Comparison of ENCODE assay signal across 1 cellular context in genomic region chr1:2558030-2558400, GRCh38.
TF ChIP-seq lines count a peak whose summit lies in the region.

No MANE protein-coding gene starts in this region.

TF ChIP-seq in HepG2, 621 proteins besides CTCF, POLR2A, EP300 and RAD21:
- TF ChIP-seq PHF20 (CRISPR knock-in tag; IDR thresholded peaks at IDR 0.05): no peak
- no peak for TF ChIP-seq NFIB (CRISPR knock-in tag; IDR thresholded peaks at IDR 0.05; ENCODE audit: borderline replicate concordance)
- no peak for TF ChIP-seq ZBTB4 (CRISPR knock-in tag; IDR thresholded peaks at IDR 0.05; ENCODE audit: borderline replicate concordance)
- TF ChIP-seq DRAP1 (CRISPR knock-in tag; IDR thresholded peaks at IDR 0.05): no peak
- TF ChIP-seq ZNF549 (CRISPR knock-in tag; IDR thresholded peaks at IDR 0.05): no peak
- TF ChIP-seq CENPT (CRISPR knock-in tag; IDR thresholded peaks at IDR 0.05; ENCODE audit: low read depth): no peak
- no peak for TF ChIP-seq ZGPAT (CRISPR knock-in tag; IDR thresholded peaks at IDR 0.05)
- TF ChIP-seq ZNF598 (CRISPR knock-in tag; IDR thresholded peaks at IDR 0.05; ENCODE audit: borderline replicate concordance): no peak
- TF ChIP-seq ZNF30 (CRISPR knock-in tag; IDR thresholded peaks at IDR 0.05): no peak
- no peak for TF ChIP-seq ZNF180 (CRISPR knock-in tag; IDR thresholded peaks at IDR 0.05; ENCODE audit: borderline replicate concordance, low read depth)
- TF ChIP-seq ZEB1 (IDR thresholded peaks at IDR 0.05; ENCODE audit: insufficient replicate concordance, low read depth): no peak
- TF ChIP-seq AGO2 (optimal IDR thresholded peaks at IDR 0.05; ENCODE audit: low read depth, low read length): no peak
- no peak for TF ChIP-seq RXRA (CRISPR knock-in tag; IDR thresholded peaks at IDR 0.05)
- no peak for TF ChIP-seq E2F1 (CRISPR knock-in tag; IDR thresholded peaks at IDR 0.05)
- no peak for TF ChIP-seq ZNF260 (CRISPR knock-in tag; IDR thresholded peaks at IDR 0.05; ENCODE audit: borderline replicate concordance, low read depth)
- no peak for TF ChIP-seq PAX8 (CRISPR knock-in tag; IDR thresholded peaks at IDR 0.05; ENCODE audit: borderline replicate concordance)
